ENCODE assay signal across 8 cellular contexts in the genomic region with DNA sequence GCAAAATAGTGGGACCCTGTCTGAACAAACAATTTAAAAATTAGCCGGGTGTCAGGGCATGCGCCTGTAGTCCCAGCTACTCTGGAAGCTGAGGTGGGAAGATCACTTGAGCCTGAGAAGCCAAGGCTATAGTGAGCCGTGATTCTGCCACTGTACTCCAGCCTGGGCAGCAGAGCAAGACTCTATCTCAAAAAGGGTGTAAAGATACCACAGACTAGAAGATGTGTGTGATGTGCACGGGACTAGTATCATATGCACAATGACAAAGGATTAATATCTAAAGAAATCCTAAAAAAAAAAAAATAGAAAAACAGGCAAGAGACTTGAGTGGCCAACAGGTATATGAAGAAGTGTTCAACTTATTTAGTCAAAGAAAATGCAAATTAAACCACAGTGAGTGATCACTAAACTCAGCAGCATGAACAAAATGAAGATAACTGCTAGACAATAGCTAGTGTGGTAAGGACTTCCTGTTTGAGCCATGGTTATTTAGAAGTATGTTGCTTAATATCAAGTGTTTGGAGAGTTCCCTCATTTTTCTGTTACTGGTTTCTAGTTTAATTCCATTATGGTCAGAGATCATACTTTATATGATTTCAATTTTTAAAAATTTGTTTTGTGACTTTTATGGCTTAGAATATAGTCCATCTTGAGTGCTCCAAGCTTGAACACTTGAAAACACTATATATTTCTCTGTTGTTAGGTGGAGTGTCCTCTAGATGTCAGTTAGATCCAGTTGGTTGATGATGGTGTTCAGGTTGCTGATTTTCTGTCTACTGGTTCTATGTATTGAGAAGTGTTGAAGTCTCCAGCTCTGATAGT. TPM values are rescaled to one million over a fixed set of nuclear protein-coding genes. Genes with fewer than 3 reads are reported as not detected.
A peak's percentile ranks its signal among the peaks of the same experiment; 100 is the strongest.
DNase-seq lines count a peak whose midpoint lies in the region; ATAC-seq lines count a peak whose summit lies in the region.

No MANE protein-coding gene starts in this region.

- H3K4me1 Mint-ChIP-seq in T-helper 2 cell treated with Interferon-gamma antibody and Interleukin-4, amounts not matched to agents 5 μg/mL and 100 μg/mL, for 36 hours (ENCODE audit: low read depth), result peaks cover 31% of the 10 kb centered on the region
- H3K4me1 Mint-ChIP-seq in naive thymus-derived CD8-positive, alpha-beta T cell, result peaks cover 17 to 47% (median 37%) of the 10 kb centered on the region in 4 donors

- no peaks in the 10 kb centered on the region for H3K9me3 Mint-ChIP-seq in T-helper 2 cell treated with Interferon-gamma antibody and Interleukin-4, amounts not matched to agents 5 μg/mL and 100 μg/mL, for 36 hours
- H3K9me3 Mint-ChIP-seq in naive thymus-derived CD8-positive, alpha-beta T cell, result no peaks in the 10 kb centered on the region

- DNase-seq in NCI-H2029 treated with DMSO at 0.1 percent for 48 hours (lab: John Stamatoyannopoulos, UW) (peak; percentile 75), NCI-H2029 (lab: John Stamatoyannopoulos, UW) (no peak), superior temporal gyrus (ENCODE audit: extremely low spot score) (no peak), HT-29 (ENCODE audit: low spot score) (no peak)
- DNase-seq in T-helper 2 cell treated with Interferon-gamma antibody and Interleukin-4, amounts not matched to agents 5 μg/mL and 100 μg/mL, for 36 hours (ENCODE audit: low spot score), result no peak
- peak in 3 of 10 donors; percentile 28 to 45 (median 42) for DNase-seq in naive thymus-derived CD8-positive, alpha-beta T cell

- peak overlapping the region; percentile 95 for H3K27ac Mint-ChIP-seq in T-helper 2 cell treated with Interferon-gamma antibody and Interleukin-4, amounts not matched to agents 5 μg/mL and 100 μg/mL, for 36 hours
- H3K27ac Mint-ChIP-seq in naive thymus-derived CD8-positive, alpha-beta T cell, result peak overlapping the region; percentile 11 to 92 (median 85)

- peaks cover 8% of the 10 kb centered on the region for H3K36me3 Mint-ChIP-seq in T-helper 2 cell treated with Interferon-gamma antibody and Interleukin-4, amounts not matched to agents 5 μg/mL and 100 μg/mL, for 36 hours (ENCODE audit: low read depth)
- H3K36me3 Mint-ChIP-seq in naive thymus-derived CD8-positive, alpha-beta T cell, result no peaks in the 10 kb centered on the region

- ATAC-seq in HG03342 (IDR thresholded peaks at IDR 0.05; ENCODE audit: unreplicated experiment) (peak; percentile 57), GM19324 (IDR thresholded peaks at IDR 0.05; ENCODE audit: low FRiP score, unreplicated experiment) (no peak)
- ATAC-seq in naive thymus-derived CD8-positive, alpha-beta T cell, result peak; percentile 90 to 91

- H3K27me3 Mint-ChIP-seq in T-helper 2 cell treated with Interferon-gamma antibody and Interleukin-4, amounts not matched to agents 5 μg/mL and 100 μg/mL, for 36 hours (ENCODE audit: low read depth), result no peaks in the 10 kb centered on the region
- no peaks in the 10 kb centered on the region for H3K27me3 Mint-ChIP-seq in naive thymus-derived CD8-positive, alpha-beta T cell

- POLR2A ChIA-PET in naive thymus-derived CD8-positive, alpha-beta T cell (lab: Charles Lee), result interaction anchor here (0.8 to 1.6 kb wide), 3 partner anchors 14 to 36 kb away, joined by 3 to 4 read pairs (median 3); a partner anchor contains a TSS

- peak overlapping the region; percentile 76 for H3K4me3 Mint-ChIP-seq in T-helper 2 cell treated with Interferon-gamma antibody and Interleukin-4, amounts not matched to agents 5 μg/mL and 100 μg/mL, for 36 hours
- peak overlapping the region in 9 of 10 donors; percentile 42 to 68 (median 56) for H3K4me3 Mint-ChIP-seq in naive thymus-derived CD8-positive, alpha-beta T cell

RNA-seq across cellular contexts. Expression of a gene that starts 14.7 kb away (rescaled TPM):
- 1 to 10 TPM; 7.8 to 8.6 TPM for total RNA-seq in naive thymus-derived CD8-positive, alpha-beta T cell
- 1 to 10 TPM in 1 of 3 donors, under 1 TPM in 2; 0.32 to 1.2 (median 0.43) TPM for polyA plus RNA-seq in naive thymus-derived CD8-positive, alpha-beta T cell
- total RNA-seq in HT-29 (2014; rRNA removed; shearing (Covaris generic)), result 6.1 and 6.4 TPM in 2 replicates

RNA-seq across cellular contexts. Expression of a gene that starts 28.4 kb away (rescaled TPM):
- total RNA-seq in naive thymus-derived CD8-positive, alpha-beta T cell, result 10 to 100 TPM; 53.5 to 56.7 TPM
- 10 to 100 TPM in 1 of 3 donors, 1 to 10 TPM in 2; 1.5 to 15.4 (median 2.8) TPM for polyA plus RNA-seq in naive thymus-derived CD8-positive, alpha-beta T cell
- 27.1 and 46.6 TPM in 2 replicates for total RNA-seq in HT-29 (2014; rRNA removed; shearing (Covaris generic))

RNA-seq across cellular contexts. Expression of a gene that starts 48.9 kb away (rescaled TPM):
- total RNA-seq in naive thymus-derived CD8-positive, alpha-beta T cell, result 10 to 100 TPM; 93.5 to 99.9 TPM
- 10 to 100 TPM; 17.1 to 31.9 (median 19.7) TPM for polyA plus RNA-seq in naive thymus-derived CD8-positive, alpha-beta T cell
- not detected in 2 replicates for total RNA-seq in HT-29 (2014; rRNA removed; shearing (Covaris generic))

Comparison
In these comparisons a context has a peak if more than half of its experiments do, and no peak if none do; other contexts are left out.
1. RNA of a gene that starts 48.9 kb away (total RNA-seq): 93.5 to 99.9 TPM in naive thymus-derived CD8-positive, alpha-beta T cell; not detected in HT-29; every median in the first group is over 10 times any median in the second.